Comparison of ENCODE assay signal across 11 cellular contexts in the genomic region with DNA sequence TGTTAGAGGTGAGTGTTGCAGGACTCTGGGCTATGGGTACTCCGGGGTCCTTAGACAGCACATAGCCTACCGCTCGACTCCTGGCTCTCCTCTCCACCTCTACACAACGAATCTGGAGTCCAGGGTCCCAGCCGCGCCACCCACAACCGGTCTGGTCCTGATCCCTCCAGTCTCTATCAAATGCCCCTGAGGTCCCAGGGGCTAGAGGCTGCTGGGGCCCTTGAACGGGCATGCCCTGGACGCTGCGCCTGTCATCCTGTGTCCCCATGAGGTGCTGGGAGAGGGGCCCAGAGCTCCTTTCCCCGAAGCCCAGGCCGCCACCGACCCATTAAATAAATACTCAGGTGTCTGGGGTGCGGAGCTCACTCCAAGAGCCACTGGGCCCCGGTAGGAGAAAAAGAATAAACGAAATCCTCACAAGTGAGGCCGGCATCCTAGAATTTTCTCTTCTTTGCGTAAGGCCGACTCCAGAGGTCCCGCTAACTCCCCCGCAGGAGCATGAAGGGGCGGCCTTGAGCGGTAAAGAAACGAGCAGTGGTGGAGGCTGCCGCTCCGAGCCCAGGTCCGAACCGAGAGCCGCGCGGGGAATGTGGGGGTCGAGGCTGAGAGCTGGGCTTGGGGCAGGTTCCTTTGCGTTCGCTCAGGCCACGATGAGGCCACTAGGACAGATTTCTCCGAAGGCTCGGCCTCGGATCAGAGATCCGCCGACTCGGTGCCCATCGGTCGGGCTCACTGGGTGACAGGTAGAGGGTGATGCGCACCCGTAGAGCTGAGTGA.
DNase-seq lines count a peak whose midpoint lies in the region; ATAC-seq and TF ChIP-seq lines count a peak whose summit lies in the region.
"Had no signal": no experiment of that assay in that cellular context is flagged by ENCODE, and none has a peak within 500 bp of the region (broad histone marks: within the 10 kb centered on the region; RNA-seq: fewer than 3 reads in every experiment).

No MANE protein-coding gene starts in this region.

- no peaks in the 10 kb centered on the region for H3K9me3 ChIP-seq in hepatocyte (ENCODE audit: low read depth)
- H3K9me3 ChIP-seq in smooth muscle cell (replicated peaks; ENCODE audit: low read depth), result no peaks in the 10 kb centered on the region

- H3K79me2 ChIP-seq in hepatocyte, result no peaks in the 10 kb centered on the region
- no peaks in the 10 kb centered on the region for H3K79me2 ChIP-seq in smooth muscle cell (ENCODE audit: low read depth)

- ATAC-seq in activated T-cell treated with anti-CD3 and anti-CD28 coated beads, Interleukin-2, amount 50 U/mL, for 72 hours (replicated peaks in 1 of 2), result no peak
- no peak for ATAC-seq in activated T-cell treated with anti-CD3 and anti-CD28 coated beads, Interleukin-2, amount 50 U/mL, for 4 hours
- ATAC-seq in T-cell (replicated peaks in 1 of 4) (no peak), HG02884 (IDR thresholded peaks at IDR 0.05; ENCODE audit: unreplicated experiment) (no peak)

- no peaks in the 10 kb centered on the region for H3K36me3 Mint-ChIP-seq in activated T-cell treated with anti-CD3 and anti-CD28 coated beads, Interleukin-2, amount 50 U/mL, for 72 hours (ENCODE audit: insufficient read depth in 2 of 2)
- H3K36me3 Mint-ChIP-seq in activated T-cell treated with anti-CD3 and anti-CD28 coated beads, Interleukin-2, amount 50 U/mL, for 4 hours (ENCODE audit: insufficient read depth), result no peaks in the 10 kb centered on the region
- H3K36me3 Mint-ChIP-seq in T-cell, result no peaks in the 10 kb centered on the region

- H3K27ac Mint-ChIP-seq in activated T-cell treated with anti-CD3 and anti-CD28 coated beads, Interleukin-2, amount 50 U/mL, for 72 hours, result no peak overlapping the region
- no peak overlapping the region for H3K27ac Mint-ChIP-seq in T-cell

- no peak overlapping the region for H2AFZ ChIP-seq in hepatocyte
- H2AFZ ChIP-seq in smooth muscle cell (ENCODE audit: low read depth), result no peak overlapping the region

- no peak overlapping the region for H3K9ac ChIP-seq in smooth muscle cell (ENCODE audit: low read depth)

- 23% methylated on average over 45 of the region's 45 CpGs for WGBS in hepatocyte (ENCODE audit: low lambda C conversion rate, missing lambda C conversion rate)
- WGBS in smooth muscle cell (ENCODE audit: low lambda C conversion rate), result 16% methylated on average over 45 of the region's 45 CpGs

- H3K4me3 ChIP-seq in hepatocyte, result no peak overlapping the region
- H3K4me3 ChIP-seq in smooth muscle cell, result peak overlapping the region; percentile 58

- peaks cover 6% of the 10 kb centered on the region for H4K20me1 ChIP-seq in hepatocyte (ENCODE audit: insufficient read depth, poor library complexity, severe bottlenecking)
- peaks cover 18% of the 10 kb centered on the region for H4K20me1 ChIP-seq in smooth muscle cell (ENCODE audit: low read depth)

- CTCF ChIA-PET in T-cell (lab: Charles Lee) (no interaction called here), RWPE1 (lab: Yijun Ruan, JAX) (no interaction called here)

- no peaks in the 10 kb centered on the region for H3K9me2 ChIP-seq in hepatocyte (replicated peaks; ENCODE audit: insufficient read depth)

- H3K27me3 Mint-ChIP-seq in activated T-cell treated with anti-CD3 and anti-CD28 coated beads, Interleukin-2, amount 50 U/mL, for 72 hours (ENCODE audit: low read depth), result peaks cover 47% of the 10 kb centered on the region
- H3K27me3 Mint-ChIP-seq in activated T-cell treated with anti-CD3 and anti-CD28 coated beads, Interleukin-2, amount 50 U/mL, for 4 hours (ENCODE audit: low read depth), result peaks cover 45% of the 10 kb centered on the region
- H3K27me3 Mint-ChIP-seq in T-cell, result peaks cover 24 to 46% of the 10 kb centered on the region in 2 donors

- TF ChIP-seq CTCF in hepatocyte (IDR thresholded peaks at IDR 0.05; ENCODE audit: poor library complexity) (no peak), smooth muscle cell (IDR thresholded peaks at IDR 0.05; ENCODE audit: borderline replicate concordance, insufficient read depth, poor library complexity, severe bottlenecking) (no peak), RWPE1 (conservative IDR thresholded peaks at IDR 0.05; ENCODE audit: low read depth) (no peak)

- H3K4me1 Mint-ChIP-seq in activated T-cell treated with anti-CD3 and anti-CD28 coated beads, Interleukin-2, amount 50 U/mL, for 72 hours (ENCODE audit: low read depth), result peaks cover 26% of the 10 kb centered on the region
- peaks cover 20% of the 10 kb centered on the region for H3K4me1 Mint-ChIP-seq in activated T-cell treated with anti-CD3 and anti-CD28 coated beads, Interleukin-2, amount 50 U/mL, for 4 hours (ENCODE audit: low read depth)
- H3K4me1 Mint-ChIP-seq in T-cell, result peaks cover 24 to 27% (median 26%) of the 10 kb centered on the region in 3 donors

- H3K4me3 Mint-ChIP-seq in activated T-cell treated with anti-CD3 and anti-CD28 coated beads, Interleukin-2, amount 50 U/mL, for 72 hours, result peak overlapping the region; percentile 70 to 74
- H3K4me3 Mint-ChIP-seq in activated T-cell treated with anti-CD3 and anti-CD28 coated beads, Interleukin-2, amount 50 U/mL, for 4 hours, result no peak overlapping the region
- H3K4me3 Mint-ChIP-seq in T-cell, result peak overlapping the region; percentile 43 to 73 (median 59)

- POLR2A ChIA-PET in T-cell (lab: Charles Lee) (no interaction called here), RWPE1 (lab: Yijun Ruan, JAX; ENCODE audit: low non-redundant PET) (no interaction called here)

- DNase-seq in activated T-cell treated with anti-CD3 and anti-CD28 coated beads, Interleukin-2, amount 50 U/mL, for 72 hours, result no peak
- no peak for DNase-seq in activated T-cell treated with anti-CD3 and anti-CD28 coated beads, Interleukin-2, amount 50 U/mL, for 4 hours
- DNase-seq in T-cell (no peak), hepatocyte (ENCODE audit: low spot score) (no peak), smooth muscle cell (lab: John Stamatoyannopoulos, UW; ENCODE audit: unreplicated experiment) (no peak), head of caudate nucleus (no peak), RWPE1 (ENCODE audit: low spot score) (no peak)
- DNase-seq: activated CD4-positive, CD25-positive, alpha-beta regulatory T cell treated with anti-CD3 and anti-CD28 coated beads, Interleukin-2, amount 50 U/mL, for 72 hours; anterior cingulate cortex; NCI-H1436 had no signal

- H3K4me1 ChIP-seq in hepatocyte (ENCODE audit: insufficient read depth) (peaks cover 28% of the 10 kb centered on the region), smooth muscle cell (ENCODE audit: low read depth) (peaks cover 32% of the 10 kb centered on the region)

- no peaks in the 10 kb centered on the region for H3F3A ChIP-seq in smooth muscle cell (ENCODE audit: low read depth)

- H3K4me2 ChIP-seq in hepatocyte (peak overlapping the region; percentile 97), smooth muscle cell (peak overlapping the region; percentile 83)

- H3K9me3 Mint-ChIP-seq in activated T-cell treated with anti-CD3 and anti-CD28 coated beads, Interleukin-2, amount 50 U/mL, for 72 hours, result no peaks in the 10 kb centered on the region
- no peaks in the 10 kb centered on the region for H3K9me3 Mint-ChIP-seq in activated T-cell treated with anti-CD3 and anti-CD28 coated beads, Interleukin-2, amount 50 U/mL, for 4 hours
- no peaks in the 10 kb centered on the region for H3K9me3 Mint-ChIP-seq in T-cell

- H3K27ac ChIP-seq in hepatocyte (no peak overlapping the region), smooth muscle cell (ENCODE audit: low read depth) (no peak overlapping the region), RWPE1 (no peak overlapping the region)

- intact Hi-C loops in head of caudate nucleus (cut with DNase I), result no loop called here

- H3K27me3 ChIP-seq in hepatocyte (peaks cover 54% of the 10 kb centered on the region), smooth muscle cell (ENCODE audit: low read depth) (peaks cover 82% of the 10 kb centered on the region)

- no peaks in the 10 kb centered on the region for H3K36me3 ChIP-seq in hepatocyte (replicated peaks; ENCODE audit: insufficient read depth, low read depth)
- no peaks in the 10 kb centered on the region for H3K36me3 ChIP-seq in smooth muscle cell (ENCODE audit: low read depth)
